9 cellular contexts compared by ENCODE assay signal in genomic region chr19:39514840-39515550, GRCh38. TPM values are rescaled to one million over a fixed set of nuclear protein-coding genes. Genes with fewer than 3 reads are reported as not detected.
A peak's percentile ranks its signal among the peaks of the same experiment; 100 is the strongest.
DNase-seq lines count a peak whose midpoint lies in the region; ATAC-seq, FAIRE-seq and TF ChIP-seq lines count a peak whose summit lies in the region.
"Had no signal": no experiment of that assay in that cellular context is flagged by ENCODE, and none has a peak within 500 bp of the region (broad histone marks: within the 10 kb centered on the region; RNA-seq: fewer than 3 reads in every experiment).

Gene SELENOV (plus strand): TSS chr19:39515139. CDS start chr19:39515213, 74 bp downstream.

- H3K4me3 ChIP-seq in CD4-positive, alpha-beta memory T cell (ENCODE audit: low read length in 2 of 2): peak within 1 kb of the TSS in 1 of 2 donors; percentile 35
- peak within 1 kb of the TSS; percentile 2 to 70 (median 51) for H3K4me3 ChIP-seq in dorsolateral prefrontal cortex
- H3K4me3 ChIP-seq in neuron (ENCODE audit: low read length): peak within 1 kb of the TSS; percentile 73

- peaks cover 19% of the 10 kb centered on the region for H3K27me3 ChIP-seq in CD4-positive, alpha-beta memory T cell (ENCODE audit: insufficient read depth, low read length)
- peaks cover 0 to 49% (median 21%) of the 10 kb centered on the region in 45 donors for H3K27me3 ChIP-seq in dorsolateral prefrontal cortex
- H3K27me3 ChIP-seq in neuron (ENCODE audit: insufficient read depth, low read length): peaks cover 3% of the 10 kb centered on the region

- FAIRE-seq in H54 (lab: Jason Lieb, UNC): no peak

- H3K9me3 Mint-ChIP-seq in CD4-positive, alpha-beta memory T cell: peaks cover 0 to 2% (median 0%) of the 10 kb centered on the region in 8 donors

- no peaks in the 10 kb centered on the region for H3K9me3 ChIP-seq in CD4-positive, alpha-beta memory T cell (ENCODE audit: control insufficient read depth in 1 of 2, low read length in 2 of 2)
- H3K9me3 ChIP-seq in neuron (ENCODE audit: low read length): no peaks in the 10 kb centered on the region

- no peaks in the 10 kb centered on the region for H3K36me3 Mint-ChIP-seq in CD4-positive, alpha-beta memory T cell

- H3K4me1 ChIP-seq in CD4-positive, alpha-beta memory T cell (ENCODE audit: insufficient read depth, low read length): peaks cover 18% of the 10 kb centered on the region
- peaks cover 5% of the 10 kb centered on the region for H3K4me1 ChIP-seq in neuron (ENCODE audit: insufficient read depth, low read length)

- peaks cover 34 to 40% of the 10 kb centered on the region in 2 donors for H3K27me3 Mint-ChIP-seq in CD4-positive, alpha-beta memory T cell

- ATAC-seq in HG03571 (IDR thresholded peaks at IDR 0.05; ENCODE audit: unreplicated experiment): no peak

- no peak for TF ChIP-seq CTCF in dorsolateral prefrontal cortex (IDR thresholded peaks at IDR 0.05 in 54 of 56, conservative IDR thresholded peaks at IDR 0.05 in 2 of 56; ENCODE audit: low read depth in 1 of 56, partially characterized antibody in 56 of 56)

- peak within 1 kb of the TSS; percentile 93 for H2AFZ ChIP-seq in neuron (ENCODE audit: low read depth, low read length)

- no peak within 1 kb of the TSS for H3K27ac ChIP-seq in CD4-positive, alpha-beta memory T cell (ENCODE audit: low read depth, low read length)
- H3K27ac ChIP-seq in dorsolateral prefrontal cortex: no peak within 1 kb of the TSS

- peaks cover 7 to 19% (median 13%) of the 10 kb centered on the region in 4 donors for H3K4me1 Mint-ChIP-seq in CD4-positive, alpha-beta memory T cell

- CTCF ChIA-PET in CD4-positive, alpha-beta memory T cell (lab: Charles Lee; ENCODE audit: partially characterized antibody): interaction anchor here (1.1 to 1.6 kb wide), 3 partner anchors 15 to 41 kb away, joined by 3 to 5 read pairs (median 4); partner anchors contain the start of gene EID2B

- no peaks in the 10 kb centered on the region for H3K36me3 ChIP-seq in CD4-positive, alpha-beta memory T cell (ENCODE audit: insufficient read depth, low read length)
- no peaks in the 10 kb centered on the region for H3K36me3 ChIP-seq in neuron (ENCODE audit: insufficient read depth, low read length)

- DNase-seq in CD4-positive, alpha-beta memory T cell: peak in 1 of 5 donors; percentile 11
- peak; percentile 76 for DNase-seq in NCI-H2227 treated with DMSO at 0.1 percent for 48 hours (lab: John Stamatoyannopoulos, UW)
- DNase-seq in dorsolateral prefrontal cortex: peak in 1 of 10 donors; percentile 8
- DNase-seq in dedifferentiated amniotic fluid mesenchymal stem cell (ENCODE audit: extremely low spot score): no peak
- no peak for DNase-seq in pons (ENCODE audit: low spot score)
- no peak for DNase-seq in H54 (ENCODE audit: insufficient read length, low spot score)
- DNase-seq: HCEC 1CT had no signal

- intact Hi-C loops in CD4-positive, alpha-beta memory T cell (cut with micrococcal nuclease): no loop called here
- intact Hi-C loops in dorsolateral prefrontal cortex (cut with DNase I): no loop called here

- no peak for TF ChIP-seq POLR2A in H54 (IDR thresholded peaks at IDR 0.05; ENCODE audit: low read depth, low read length)

- H3K4me3 Mint-ChIP-seq in CD4-positive, alpha-beta memory T cell: peak within 1 kb of the TSS; percentile 72 to 86 (median 76)

- POLR2A ChIA-PET in CD4-positive, alpha-beta memory T cell (lab: Charles Lee; ENCODE audit: partially characterized antibody): no interaction called here

- H3K27ac Mint-ChIP-seq in CD4-positive, alpha-beta memory T cell: peak within 1 kb of the TSS in 1 of 7 donors; percentile 37

RNA-seq across cellular contexts. Expression of gene SELENOV, which starts in this region (rescaled TPM):
- not detected for total RNA-seq in CD4-positive, alpha-beta memory T cell
- polyA plus RNA-seq in CD4-positive, alpha-beta memory T cell: not detected
- 1 to 10 TPM in 12 of 120 experiments, under 1 TPM in 22, not detected in 86; 0.28 to 2.7 (median 0.81) TPM for total RNA-seq in dorsolateral prefrontal cortex
